8 cellular contexts compared by ENCODE assay signal in genomic region chr7:7257899-7258692, GRCh38.
DNase-seq lines count a peak whose midpoint lies in the region; ATAC-seq and TF ChIP-seq lines count a peak whose summit lies in the region.

No MANE protein-coding gene starts in this region.

- H3K27ac ChIP-seq in spleen = peak overlapping the region; percentile 17 to 93 (median 90)

- H3K27ac Mint-ChIP-seq in CD14-positive monocyte (peak overlapping the region; percentile 87 to 94 (median 91)), activated B cell treated with CpG ODN at 0.5 μM for 24 hours (peak overlapping the region; percentile 89)

- intact Hi-C loops in CD14-positive monocyte (cut with micrococcal nuclease) = loop anchor here (2.0 to 5.0 kb wide), 2 partner anchors 75 to 76 kb away; partner anchors contain the start of gene C1GALT1 (in 2 of the 2)
- intact Hi-C loops in activated B cell treated with CpG ODN at 0.5 μM for 24 hours (cut with micrococcal nuclease) = loop anchor here (1.0 to 10.0 kb wide), 9 partner anchors 8 to 857 kb away; partner anchors contain the start of genes C1GALT1, GLCCI1 and UMAD1
- intact Hi-C loops in spleen (cut with DNase I; ENCODE audit: low total_unique reads) = no loop called here

- H3K27me3 Mint-ChIP-seq in CD14-positive monocyte (ENCODE audit: low read depth in 3 of 3) = peaks cover 0 to 2% (median 0%) of the 10 kb centered on the region in 3 donors
- no peaks in the 10 kb centered on the region for H3K27me3 Mint-ChIP-seq in activated B cell treated with CpG ODN at 0.5 μM for 24 hours

- POLR2A ChIA-PET in activated B cell treated with CpG ODN at 0.5 μM for 24 hours (lab: Charles Lee) = interaction anchor here (0.5 to 2.9 kb wide), 8 partner anchors 9 to 382 kb away, joined by 3 to 53 read pairs (median 4); partner anchors contain the start of genes C1GALT1 and UMAD1

- WGBS in spleen, 5 donors = 17 to 32% (median 22%) methylated on average over 7 of the region's 7 CpGs

- H3K9me3 ChIP-seq in spleen = peaks cover 0 to 17% (median 9%) of the 10 kb centered on the region in 8 donors

- H3K4me1 Mint-ChIP-seq in CD14-positive monocyte = peaks cover 41% of the 10 kb centered on the region
- H3K4me1 Mint-ChIP-seq in activated B cell treated with CpG ODN at 0.5 μM for 24 hours = peaks cover 66% of the 10 kb centered on the region

- no peak for TF ChIP-seq POLR2A in spleen (IDR thresholded peaks at IDR 0.05)

- H3K4me3 Mint-ChIP-seq in CD14-positive monocyte (peak overlapping the region; percentile 6 to 82), activated B cell treated with CpG ODN at 0.5 μM for 24 hours (peak overlapping the region; percentile 78)

- ATAC-seq in GM19025 (IDR thresholded peaks at IDR 0.05; ENCODE audit: low read depth, unreplicated experiment) (peak; percentile 79), HG03097 (IDR thresholded peaks at IDR 0.05; ENCODE audit: low FRiP score, unreplicated experiment) (peak; percentile 86), activated B cell treated with CpG ODN at 0.5 μM for 24 hours (ENCODE audit: low read depth) (peak; percentile 77)

- CTCF ChIA-PET in activated B cell treated with CpG ODN at 0.5 μM for 24 hours (lab: Charles Lee) = interaction anchor here (0.9 to 3.3 kb wide), 2 partner anchors 76 to 166 kb away, joined by 3 to 13 read pairs; partner anchors contain the start of gene C1GALT1

- DNase-seq in CD14-positive monocyte (ENCODE audit: low spot score) = peak; percentile 50
- no peak for DNase-seq in activated B cell treated with CpG ODN at 0.5 μM for 24 hours
- no peak for DNase-seq in spleen
- DNase-seq in cerebellar cortex (ENCODE audit: low spot score) = no peak
- no peak for DNase-seq in activated CD8-positive, alpha-beta memory T cell treated with anti-CD3 and anti-CD28 coated beads, Interleukin-2, amount 50 U/mL, for 48 hours
- DNase-seq in NCI-H2081 treated with DMSO at 0.1 percent for 48 hours (lab: John Stamatoyannopoulos, UW) = no peak

- no peaks in the 10 kb centered on the region for H3K27me3 ChIP-seq in spleen (replicated peaks in 1 of 7)

- peaks cover 0 to 6% (median 0%) of the 10 kb centered on the region in 6 donors for H3K36me3 ChIP-seq in spleen

- TF ChIP-seq CTCF in CD14-positive monocyte (IDR thresholded peaks at IDR 0.05) = no peak
- no peak for TF ChIP-seq CTCF in activated B cell treated with CpG ODN at 0.5 μM for 24 hours (IDR thresholded peaks at IDR 0.05)
- TF ChIP-seq CTCF in spleen (IDR thresholded peaks at IDR 0.05 in 8 of 11, conservative IDR thresholded peaks at IDR 0.05 in 3 of 11) = no peak

- H3K36me3 Mint-ChIP-seq in CD14-positive monocyte = peaks cover 16 to 19% of the 10 kb centered on the region in 2 donors
- peaks cover 5% of the 10 kb centered on the region for H3K36me3 Mint-ChIP-seq in activated B cell treated with CpG ODN at 0.5 μM for 24 hours (ENCODE audit: low read depth)

- peak overlapping the region in 4 of 8 donors; percentile 20 to 66 (median 28) for H3K4me3 ChIP-seq in spleen

- peaks cover 0 to 2% (median 0%) of the 10 kb centered on the region in 7 donors for H3K9me3 Mint-ChIP-seq in CD14-positive monocyte
- peaks cover 2% of the 10 kb centered on the region for H3K9me3 Mint-ChIP-seq in activated B cell treated with CpG ODN at 0.5 μM for 24 hours

- peaks cover 5 to 63% (median 30%) of the 10 kb centered on the region in 6 donors for H3K4me1 ChIP-seq in spleen
